ENCODE assay signal across 8 cellular contexts in genomic region chr1:226309398-226310122, GRCh38. TPM values are rescaled to one million over a fixed set of nuclear protein-coding genes. Genes with fewer than 3 reads are reported as not detected.
DNase-seq lines count a peak whose midpoint lies in the region; ATAC-seq and TF ChIP-seq lines count a peak whose summit lies in the region.

No MANE protein-coding gene starts in this region.

- H3K27ac Mint-ChIP-seq in CD8-positive, alpha-beta memory T cell, result peak overlapping the region in 4 of 8 donors; percentile 7 to 91 (median 67)
- peak overlapping the region; percentile 9 for H3K27ac Mint-ChIP-seq in neural crest cell (ENCODE audit: unreplicated experiment)

- peak overlapping the region; percentile 68 to 87 (median 76) for H3K4me3 Mint-ChIP-seq in CD8-positive, alpha-beta memory T cell
- H3K4me3 Mint-ChIP-seq in neural crest cell, result peak overlapping the region; percentile 78

- peak overlapping the region; percentile 50 for H3K4me3 ChIP-seq in CD8-positive, alpha-beta memory T cell (ENCODE audit: low read length)
- peak overlapping the region; percentile 96 for H3K4me3 ChIP-seq in HUES6 (ENCODE audit: low read depth, low read length)
- peak overlapping the region; percentile 81 for H3K4me3 ChIP-seq in WI38 (ENCODE audit: low read depth, low read length)
- H3K4me3 ChIP-seq in fibroblast of mammary gland (ENCODE audit: control insufficient read depth, low read depth, low read length), result peak overlapping the region; percentile 60

- POLR2A ChIA-PET in CD8-positive, alpha-beta memory T cell (lab: Charles Lee), result no interaction called here

- H3K27ac ChIP-seq in CD8-positive, alpha-beta memory T cell (ENCODE audit: low read depth, low read length), result peak overlapping the region; percentile 71
- H3K27ac ChIP-seq in HUES6 (ENCODE audit: low read depth, low read length), result peak overlapping the region; percentile 85; the same call in 1 of the 2 replicates

- DNase-seq in CD8-positive, alpha-beta memory T cell, result no peak
- DNase-seq in fibroblast of mammary gland (ENCODE audit: low read depth) (peak; percentile 21), neural crest cell (ENCODE audit: low read depth, low spot score) (peak; percentile 57)
- DNase-seq in activated effector memory CD4-positive, alpha-beta T cell treated with Interleukin-2 at 50 U/mL for 16 hours, result no peak

- H3K9me3 ChIP-seq in CD8-positive, alpha-beta memory T cell (ENCODE audit: low read length), result no peaks in the 10 kb centered on the region
- no peaks in the 10 kb centered on the region for H3K9me3 ChIP-seq in HUES6 (ENCODE audit: control insufficient read depth, insufficient read depth, low read depth, low read length)

- no peaks in the 10 kb centered on the region for H3K36me3 ChIP-seq in CD8-positive, alpha-beta memory T cell (ENCODE audit: insufficient read depth, low read length)
- no peaks in the 10 kb centered on the region for H3K36me3 ChIP-seq in HUES6 (ENCODE audit: control insufficient read depth, insufficient read depth, low read length)

- CTCF ChIA-PET in CD8-positive, alpha-beta memory T cell (lab: Charles Lee), result interaction anchor here (0.9 to 1.4 kb wide), 6 partner anchors 14 to 1233 kb away, joined by 3 to 8 read pairs (median 4); partner anchors contain the start of gene PARP1

- TF ChIP-seq CTCF in WI38 (IDR thresholded peaks at IDR 0.05; ENCODE audit: low read depth, low read length), result no peak
- no peak for TF ChIP-seq CTCF in fibroblast of mammary gland (conservative IDR thresholded peaks at IDR 0.05; ENCODE audit: control insufficient read depth, insufficient read depth, low read depth, low read length)
- peak; percentile 45 for TF ChIP-seq CTCF in neural crest cell (conservative IDR thresholded peaks at IDR 0.05)

- peak overlapping the region; percentile 94 for H3K9ac ChIP-seq in HUES6 (ENCODE audit: low read length)

- H3K4me1 Mint-ChIP-seq in CD8-positive, alpha-beta memory T cell, result peaks cover 5 to 19% (median 19%) of the 10 kb centered on the region in 3 donors
- peaks cover 32% of the 10 kb centered on the region for H3K4me1 Mint-ChIP-seq in neural crest cell

- peaks cover 0 to 7% (median 0%) of the 10 kb centered on the region in 3 donors for H3K36me3 Mint-ChIP-seq in CD8-positive, alpha-beta memory T cell
- peaks cover 1% of the 10 kb centered on the region for H3K36me3 Mint-ChIP-seq in neural crest cell (ENCODE audit: low read depth)

- ATAC-seq in GM18870 (IDR thresholded peaks at IDR 0.05; ENCODE audit: unreplicated experiment) (peak; percentile 23), HG02571 (IDR thresholded peaks at IDR 0.05; ENCODE audit: unreplicated experiment) (no peak)

- peaks cover 5% of the 10 kb centered on the region for H3K4me1 ChIP-seq in CD8-positive, alpha-beta memory T cell (ENCODE audit: insufficient read depth, low read length)
- H3K4me1 ChIP-seq in HUES6 (ENCODE audit: control insufficient read depth, insufficient read depth, low read length), result peaks cover 28% of the 10 kb centered on the region

- H3K27me3 ChIP-seq in CD8-positive, alpha-beta memory T cell (ENCODE audit: insufficient read depth, low read length, poor library complexity, severe bottlenecking), result no peaks in the 10 kb centered on the region
- peaks cover 16% of the 10 kb centered on the region; the same call in 1 of the 2 replicates for H3K27me3 ChIP-seq in HUES6 (ENCODE audit: control insufficient read depth, insufficient read depth, low read length)

- H3K27me3 Mint-ChIP-seq in CD8-positive, alpha-beta memory T cell, result peaks cover 2 to 18% of the 10 kb centered on the region in 2 donors
- H3K27me3 Mint-ChIP-seq in neural crest cell (ENCODE audit: low read depth), result peaks cover 3% of the 10 kb centered on the region

- no peaks in the 10 kb centered on the region for H3K9me3 Mint-ChIP-seq in CD8-positive, alpha-beta memory T cell
- H3K9me3 Mint-ChIP-seq in neural crest cell, result peaks cover 4% of the 10 kb centered on the region

RNA-seq across cellular contexts. Expression of gene LIN9, which starts 0.6 kb away (rescaled TPM):
- total RNA-seq in CD8-positive, alpha-beta memory T cell, result 10 to 100 TPM; 10.0 to 10.7 TPM
- 3.5 TPM for polyA plus RNA-seq in CD8-positive, alpha-beta memory T cell
- total RNA-seq in neural crest cell, result 14.0 and 14.8 TPM in 2 replicates

Comparison
In these comparisons a context has a peak if more than half of its experiments do, and no peak if none do; other contexts are left out.
1. DNase-seq: peak in fibroblast of mammary gland (single experiment) and neural crest cell (single experiment); none in CD8-positive, alpha-beta memory T cell (0 of 5) and activated effector memory CD4-positive, alpha-beta T cell treated with Interleukin-2 at 50 U/mL for 16 hours (single experiment).
2. Peak in every context shown above with its lines, with median percentiles within 50 percentile points of each other: H3K4me3 ChIP-seq.